19 cellular contexts compared by ENCODE assay signal in genomic region chr5:142837274-142837673, GRCh38.
DNase-seq lines count a peak whose midpoint lies in the region; ATAC-seq and TF ChIP-seq lines count a peak whose summit lies in the region.
"Had no signal": no experiment of that assay in that cellular context is flagged by ENCODE, and none has a peak within 500 bp of the region (broad histone marks: within the 10 kb centered on the region; RNA-seq: fewer than 3 reads in every experiment).

No MANE protein-coding gene starts in this region.

- H3K4me1 ChIP-seq in IMR-90 (ENCODE audit: control insufficient read depth, insufficient read depth, low read length) (peaks cover 6% of the 10 kb centered on the region; the same call in 1 of the 2 replicates), heart right ventricle (peaks cover 6 to 76% (median 62%) of the 10 kb centered on the region in 9 donors), psoas muscle (peaks cover 31% of the 10 kb centered on the region)

- H3K4me3 Mint-ChIP-seq in activated naive CD8-positive, alpha-beta T cell treated with anti-CD3 and anti-CD28 coated beads for 36 hours, result no peak overlapping the region
- H3K4me3 Mint-ChIP-seq: activated CD4-positive, alpha-beta memory T cell treated with anti-CD3 and anti-CD28 coated beads for 36 hours; activated T-cell treated with anti-CD3 and anti-CD28 coated beads, Interleukin-2, amount 50 U/mL, for 24 hours; brain had no signal

- POLR2A ChIA-PET in IMR-90 (lab: Charles Lee; ENCODE audit: unreplicated experiment), result no interaction called here

- no peak overlapping the region for H4K8ac ChIP-seq in IMR-90 (ENCODE audit: low read depth in 2 of 2, low read length in 2 of 2)

- no peak overlapping the region for H4K91ac ChIP-seq in IMR-90 (ENCODE audit: insufficient read depth, low read depth, low read length)

- no TSS peak for BruUV-seq in IMR-90 (replicated peaks; lab: Mats Ljungman, UMichigan)

- no peak overlapping the region for H3K23ac ChIP-seq in IMR-90 (ENCODE audit: low read depth, low read length)

- no peak overlapping the region for H3K18ac ChIP-seq in IMR-90 (ENCODE audit: low read depth, low read length)

- H3K4me3 ChIP-seq in IMR-90 (ENCODE audit: insufficient read depth, low read depth, low read length) (no peak overlapping the region), heart right ventricle (peak overlapping the region in 1 of 10 donors; percentile 15), psoas muscle (no peak overlapping the region)
- H3K4me3 ChIP-seq: suprapubic skin had no signal

- ATAC-seq in IMR-90 (ENCODE audit: low read depth) (no peak), heart right ventricle (peak in 6 of 8 donors; percentile 10 to 63 (median 40)), psoas muscle (peak in 3 of 4 donors; percentile 45 to 53 (median 47))
- ATAC-seq: activated naive CD4-positive, alpha-beta T cell treated with anti-CD3 and anti-CD28 coated beads, Interleukin-2, amount 50 U/mL, for 72 hours had no signal

- in situ Hi-C loops in IMR-90 (cut with MboI; ENCODE audit: low sequenced_read_pairs), result no loop called here

- 80% methylated on average over 1 of the region's 6 CpGs; no CpG with 5 or more reads in 1 of the 2 experiments for WGBS in IMR-90 (ENCODE audit: extremely low coverage in 2 of 2, insufficient read length in 1 of 2), 2 experiments
- WGBS in heart right ventricle, 2 donors, result 42 to 53% methylated on average over 6 of the region's 6 CpGs
- WGBS in psoas muscle, 3 donors, result 50 to 77% (median 62%) methylated on average over 6 of the region's 6 CpGs

- H3K9ac ChIP-seq in IMR-90 (ENCODE audit: low read depth, low read length), result no peak overlapping the region

- H3K4ac ChIP-seq in IMR-90 (ENCODE audit: low read depth, low read length), result no peak overlapping the region

- peaks cover 9% of the 10 kb centered on the region for H3K36me3 Mint-ChIP-seq in activated naive CD8-positive, alpha-beta T cell treated with anti-CD3 and anti-CD28 coated beads for 36 hours
- H3K36me3 Mint-ChIP-seq: activated CD4-positive, alpha-beta memory T cell treated with anti-CD3 and anti-CD28 coated beads for 36 hours; brain had no signal

- CTCF ChIA-PET in IMR-90 (lab: Yijun Ruan, JAX), result no interaction called here

- H2BK5ac ChIP-seq in IMR-90 (ENCODE audit: low read depth, low read length, poor library complexity, severe bottlenecking), result no peak overlapping the region

- no peak overlapping the region for H2BK20ac ChIP-seq in IMR-90 (ENCODE audit: low read depth, low read length)

- H4K5ac ChIP-seq in IMR-90 (ENCODE audit: low read depth, low read length), result no peak overlapping the region

- peak overlapping the region; percentile 18; the same call in 1 of the 2 replicates for H2AK5ac ChIP-seq in IMR-90 (ENCODE audit: low read depth, low read length)

- H2AK9ac ChIP-seq in IMR-90 (replicated peaks; ENCODE audit: low read depth, low read length, poor library complexity), result no peak overlapping the region

- H3K36me3 ChIP-seq in IMR-90 (ENCODE audit: control insufficient read depth, insufficient read depth, low read length) (no peaks in the 10 kb centered on the region), heart right ventricle (no peaks in the 10 kb centered on the region), psoas muscle (ENCODE audit: insufficient read depth in 1 of 2, low read depth in 1 of 2) (no peaks in the 10 kb centered on the region)
- H3K36me3 ChIP-seq: suprapubic skin, WERI-Rb-1 had no signal

- H3K9me1 ChIP-seq in IMR-90 (ENCODE audit: insufficient read depth, low read length), result no peaks in the 10 kb centered on the region

- no peaks in the 10 kb centered on the region for H3K27me3 Mint-ChIP-seq in activated naive CD8-positive, alpha-beta T cell treated with anti-CD3 and anti-CD28 coated beads for 36 hours
- H3K27me3 Mint-ChIP-seq: activated CD4-positive, alpha-beta memory T cell treated with anti-CD3 and anti-CD28 coated beads for 36 hours; activated T-cell treated with anti-CD3 and anti-CD28 coated beads, Interleukin-2, amount 50 U/mL, for 24 hours; brain had no signal

- no peak overlapping the region for H2BK120ac ChIP-seq in IMR-90 (ENCODE audit: low read depth, low read length)

- H3K27ac Mint-ChIP-seq in activated naive CD8-positive, alpha-beta T cell treated with anti-CD3 and anti-CD28 coated beads for 36 hours, result no peak overlapping the region
- H3K27ac Mint-ChIP-seq: activated CD4-positive, alpha-beta memory T cell treated with anti-CD3 and anti-CD28 coated beads for 36 hours; activated naive CD4-positive, alpha-beta T cell treated with anti-CD3 and anti-CD28 coated beads, Interleukin-2, amount 50 U/mL, for 72 hours; activated T-cell treated with anti-CD3 and anti-CD28 coated beads, Interleukin-2, amount 50 U/mL, for 24 hours had no signal

- H3K56ac ChIP-seq in IMR-90 (ENCODE audit: extremely low read depth, insufficient read depth, low read length), result no peak overlapping the region

- H3K79me1 ChIP-seq in IMR-90 (ENCODE audit: low read depth in 1 of 2, low read length in 2 of 2), result no peaks in the 10 kb centered on the region

- intact Hi-C loops in IMR-90 (cut with micrococcal nuclease), result no loop called here
- intact Hi-C loops in heart right ventricle (cut with DNase I), result no loop called here
- intact Hi-C loops in psoas muscle (cut with DNase I), result no loop called here
- intact Hi-C loops in head of caudate nucleus (cut with DNase I), result no loop called here

- TF ChIP-seq POLR2A in IMR-90 (IDR thresholded peaks at IDR 0.05; ENCODE audit: low read depth, low read length), result no peak

- TF ChIP-seq RAD21 in IMR-90 (IDR thresholded peaks at IDR 0.05; ENCODE audit: low read length), result no peak

- H3K27me3 ChIP-seq in IMR-90 (ENCODE audit: control insufficient read depth, insufficient read depth, low read length) (peaks cover 16% of the 10 kb centered on the region), heart right ventricle (no peaks in the 10 kb centered on the region), psoas muscle (ENCODE audit: insufficient read depth in 3 of 3, low read length in 2 of 3) (no peaks in the 10 kb centered on the region)
- H3K27me3 ChIP-seq: suprapubic skin had no signal

- dilution Hi-C loops in IMR-90 (cut with HindIII; ENCODE audit: low sequenced_read_pairs, unreplicated experiment), result no loop called here

- H3K14ac ChIP-seq in IMR-90 (replicated peaks; ENCODE audit: low read depth, low read length), result no peak overlapping the region

- H3K9me3 ChIP-seq in IMR-90 (ENCODE audit: control insufficient read depth, insufficient read depth, low read length) (no peaks in the 10 kb centered on the region), heart right ventricle (no peaks in the 10 kb centered on the region), psoas muscle (no peaks in the 10 kb centered on the region)
- H3K9me3 ChIP-seq: suprapubic skin had no signal

- no peak overlapping the region for H3K27ac ChIP-seq in IMR-90 (ENCODE audit: insufficient read depth, low read length)
- peak overlapping the region in 5 of 10 donors; percentile 26 to 82 (median 47) for H3K27ac ChIP-seq in heart right ventricle
- peak overlapping the region; percentile 46 for H3K27ac ChIP-seq in psoas muscle
- H3K27ac ChIP-seq: suprapubic skin, WERI-Rb-1 had no signal

- H3K4me1 Mint-ChIP-seq in activated naive CD8-positive, alpha-beta T cell treated with anti-CD3 and anti-CD28 coated beads for 36 hours, result peaks cover 17% of the 10 kb centered on the region

- no peak for DNase-seq in IMR-90
- DNase-seq in SIG-M5 (lab: John Stamatoyannopoulos, UW), result peak; percentile 67
- no peak for DNase-seq in heart right ventricle
- no peak for DNase-seq in psoas muscle
- DNase-seq in head of caudate nucleus, result no peak
- no peak for DNase-seq in RKO (ENCODE audit: low spot score)
- DNase-seq in activated naive CD8-positive, alpha-beta T cell treated with anti-CD3 and anti-CD28 coated beads for 36 hours, result no peak
- DNase-seq in DMS53 treated with DMSO at 0.1 percent for 48 hours (lab: John Stamatoyannopoulos, UW; ENCODE audit: unreplicated experiment), result no peak
- DNase-seq: activated CD4-positive, alpha-beta memory T cell treated with anti-CD3 and anti-CD28 coated beads for 36 hours; activated T-cell treated with anti-CD3 and anti-CD28 coated beads, Interleukin-2, amount 50 U/mL, for 24 hours; erythroblast; NCI-H1417; occipital lobe; stimulated activated CD4-positive, alpha-beta T cell treated with anti-CD3 and anti-CD28 coated beads, Interleukin-4, amount 100 ng/mL, for 4 hours; stimulated activated CD8-positive, alpha-beta memory T cell treated with anti-CD3 and anti-CD28 coated beads, Interleukin-4, amount 100 ng/mL, for 48 hours; WERI-Rb-1 had no signal

- no peaks in the 10 kb centered on the region for H4K20me1 ChIP-seq in IMR-90 (ENCODE audit: insufficient read depth, low read length)

- no peak overlapping the region for H2AFZ ChIP-seq in IMR-90 (replicated peaks; ENCODE audit: low read length, poor library complexity)

- H3K9me3 Mint-ChIP-seq in activated naive CD8-positive, alpha-beta T cell treated with anti-CD3 and anti-CD28 coated beads for 36 hours, result no peaks in the 10 kb centered on the region
- H3K9me3 Mint-ChIP-seq: activated CD4-positive, alpha-beta memory T cell treated with anti-CD3 and anti-CD28 coated beads for 36 hours; activated naive CD4-positive, alpha-beta T cell treated with anti-CD3 and anti-CD28 coated beads, Interleukin-2, amount 50 U/mL, for 72 hours; activated T-cell treated with anti-CD3 and anti-CD28 coated beads, Interleukin-2, amount 50 U/mL, for 24 hours; brain had no signal

- H2BK15ac ChIP-seq in IMR-90 (ENCODE audit: low read depth, low read length), result no peak overlapping the region

- TF ChIP-seq CTCF in IMR-90 (conservative IDR thresholded peaks at IDR 0.05; ENCODE audit: low read depth, low read length) (no peak), heart right ventricle (IDR thresholded peaks at IDR 0.05) (no peak), psoas muscle (IDR thresholded peaks at IDR 0.05) (no peak)

- no peak overlapping the region for H3K4me2 ChIP-seq in IMR-90 (ENCODE audit: low read depth, low read length)

TF ChIP-seq in IMR-90, 13 proteins besides CTCF, POLR2A, EP300 and RAD21 (continues in another document):
- TF ChIP-seq MAZ (IDR thresholded peaks at IDR 0.05; ENCODE audit: borderline replicate concordance, low read depth, low read length) (no peak), RCOR1 (IDR thresholded peaks at IDR 0.05; ENCODE audit: insufficient replicate concordance, low read length) (no peak), USF2 (IDR thresholded peaks at IDR 0.05; ENCODE audit: low read depth, low read length) (no peak), NFE2L2 (IDR thresholded peaks at IDR 0.05; ENCODE audit: low read depth, low read length) (no peak), RFX5 (IDR thresholded peaks at IDR 0.05; ENCODE audit: low read depth, low read length) (no peak), SMC3 (IDR thresholded peaks at IDR 0.05; ENCODE audit: low read depth, low read length) (no peak), FOS (IDR thresholded peaks at IDR 0.05; ENCODE audit: low read depth, low read length) (no peak)
